In the genomic region with DNA sequence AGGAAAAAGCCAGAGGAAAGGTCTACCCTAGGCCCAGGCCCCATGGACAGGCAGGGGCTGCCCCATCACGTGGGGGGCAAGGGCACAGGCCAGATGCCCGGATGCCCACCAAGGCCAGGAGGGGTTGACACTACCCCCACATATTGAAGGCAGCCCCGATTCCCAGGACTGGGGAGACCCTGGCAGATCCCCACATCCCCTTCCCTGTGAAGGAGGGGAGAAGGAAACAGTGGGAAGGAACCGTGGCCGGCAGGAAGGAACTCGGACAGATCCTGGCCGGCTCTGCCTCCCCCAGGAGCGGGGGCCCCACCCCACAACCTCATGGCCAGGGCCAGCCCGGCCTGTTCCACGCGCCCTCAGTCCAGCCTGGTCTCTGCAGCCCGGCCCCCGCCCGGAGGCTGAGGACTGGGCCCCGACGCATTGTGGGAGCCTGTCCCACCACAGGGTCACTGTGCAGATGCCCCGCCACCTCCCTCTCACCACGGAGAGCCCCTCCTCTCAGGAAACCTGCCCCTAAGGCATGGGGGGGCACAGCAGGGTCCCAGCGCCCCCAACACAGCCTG, we compare ENCODE assay signal across 12 cellular contexts. TPM values are rescaled to one million over a fixed set of nuclear protein-coding genes. Genes with fewer than 3 reads are reported as not detected.
DNase-seq lines count a peak whose midpoint lies in the region; ATAC-seq, FAIRE-seq and TF ChIP-seq lines count a peak whose summit lies in the region.
"Had no signal": no experiment of that assay in that cellular context is flagged by ENCODE, and none has a peak within 500 bp of the region (broad histone marks: within the 10 kb centered on the region; RNA-seq: fewer than 3 reads in every experiment).

No MANE protein-coding gene starts in this region.

- H3K27ac ChIP-seq in K562 (ENCODE audit: extremely low read depth, low read depth, low read length) (no peak overlapping the region), heart left ventricle (peak overlapping the region; percentile 6 to 86 (median 67)), neuronal stem cell (replicated peaks; ENCODE audit: low read length) (no peak overlapping the region), uterus (peak overlapping the region; percentile 13 to 18)

- H3K79me1 ChIP-seq in neuronal stem cell (ENCODE audit: low read depth, low read length), result peaks cover 2% of the 10 kb centered on the region

- H3K14ac ChIP-seq in neuronal stem cell (ENCODE audit: low read length), result peak overlapping the region; percentile 38

- ATAC-seq in K562 (peak; percentile 34), heart left ventricle (peak; percentile 35 to 74 (median 48)), HG03108 (IDR thresholded peaks at IDR 0.05; ENCODE audit: unreplicated experiment) (no peak)

- no peak for FAIRE-seq in K562 (lab: Jason Lieb, UNC)
- FAIRE-seq: RCC 7860 had no signal

- H3K9me1 ChIP-seq in K562 (ENCODE audit: control insufficient read depth, insufficient read depth, low read length), result no peaks in the 10 kb centered on the region

- H3K18ac ChIP-seq in neuronal stem cell (ENCODE audit: low read length), result no peak overlapping the region

- H4K91ac ChIP-seq in neuronal stem cell (ENCODE audit: low read depth, low read length, poor library complexity), result no peak overlapping the region

- intact Hi-C loops in K562 (cut with micrococcal nuclease), result no loop called here
- intact Hi-C loops in heart left ventricle (cut with DNase I), result loop anchor here in 1 of 10 donors (10.0 kb wide), 1 partner anchor 264 kb away; no protein-coding TSS in a partner anchor
- intact Hi-C loops in uterus (cut with DNase I; ENCODE audit: low total_unique reads), result no loop called here

- H3K23ac ChIP-seq in neuronal stem cell (ENCODE audit: low read depth, low read length, poor library complexity), result no peak overlapping the region

- H3K27me3 ChIP-seq in K562 (ENCODE audit: control insufficient read depth in 2 of 2, insufficient read depth in 2 of 2, low read length in 2 of 2), result peaks cover 0 to 9% of the 10 kb centered on the region in 2 experiments; a peak in 1 of 5 replicates
- no peaks in the 10 kb centered on the region for H3K27me3 ChIP-seq in heart left ventricle
- H3K27me3 ChIP-seq in neuronal stem cell (ENCODE audit: control insufficient read depth in 3 of 3, insufficient read depth in 3 of 3, low read depth in 1 of 3, low read length in 3 of 3), result no peaks in the 10 kb centered on the region
- no peaks in the 10 kb centered on the region for H3K27me3 ChIP-seq in uterus

- H3K4ac ChIP-seq in neuronal stem cell (ENCODE audit: low read length), result peak overlapping the region; percentile 10

- H3K4me1 ChIP-seq in K562 (replicated peaks in 1 of 2; ENCODE audit: control insufficient read depth in 2 of 2, insufficient read depth in 2 of 2, low read length in 2 of 2) (peaks cover 0 to 57% of the 10 kb centered on the region in 2 experiments; a peak in 2 of 5 replicates), heart left ventricle (peaks cover 0 to 49% (median 15%) of the 10 kb centered on the region in 12 donors), neuronal stem cell (ENCODE audit: control insufficient read depth in 2 of 2, insufficient read depth in 1 of 2, low read depth in 1 of 2, low read length in 2 of 2) (no peaks in the 10 kb centered on the region), uterus (no peaks in the 10 kb centered on the region)

- no peak for TF ChIP-seq POLR2A in K562 (conservative IDR thresholded peaks at IDR 0.05)
- TF ChIP-seq POLR2A in heart left ventricle (IDR thresholded peaks at IDR 0.05), result no peak
- TF ChIP-seq POLR2A in uterus (IDR thresholded peaks at IDR 0.05), result no peak

- H2BK120ac ChIP-seq in neuronal stem cell (ENCODE audit: low read depth, low read length), result no peak overlapping the region

- POLR2A ChIA-PET in K562 (lab: Yijun Ruan, JAX), result interaction anchor here (1.4 kb wide), 1 partner anchor 8 kb away, joined by 3 read pairs; no protein-coding TSS in a partner anchor

- no peak overlapping the region for H2AFZ ChIP-seq in K562 (ENCODE audit: low read depth, low read length)
- no peak overlapping the region for H2AFZ ChIP-seq in neuronal stem cell (ENCODE audit: low read length)

- H3K4me3 ChIP-seq in K562, result no peak overlapping the region
- H3K4me3 ChIP-seq in heart left ventricle, result peak overlapping the region in 2 of 12 donors; percentile 8
- no peak overlapping the region for H3K4me3 ChIP-seq in neuronal stem cell (ENCODE audit: low read length in 2 of 2)
- no peak overlapping the region for H3K4me3 ChIP-seq in uterus

- TF ChIP-seq RAD21 in K562 (CRISPR knock-in tag; conservative IDR thresholded peaks at IDR 0.05 in 1 of 2, IDR thresholded peaks at IDR 0.05 in 1 of 2), result no peak

- 46% methylated on average over 11 of the region's 19 CpGs for WGBS in K562 (ENCODE audit: insufficient coverage, low coverage, missing lambda C conversion rate)
- 48 to 64% (median 61%) methylated on average over 16 to 19 of the region's 19 CpGs for WGBS in heart left ventricle, 4 donors
- no CpG with 5 or more reads among the region's 19 CpGs for WGBS in neuronal stem cell (ENCODE audit: extremely low coverage in 2 of 2, insufficient read length in 2 of 2, insufficient replicate concordance in 1 of 2), 2 donors

- H3K9me3 ChIP-seq in K562 (replicated peaks; ENCODE audit: control insufficient read depth, insufficient read depth, low read depth, low read length) (no peaks in the 10 kb centered on the region), heart left ventricle (no peaks in the 10 kb centered on the region), neuronal stem cell (replicated peaks in 1 of 2; ENCODE audit: control insufficient read depth in 2 of 2, insufficient read depth in 1 of 2, low read depth in 1 of 2, low read length in 2 of 2) (no peaks in the 10 kb centered on the region), uterus (no peaks in the 10 kb centered on the region)

- TF ChIP-seq CTCF in K562 (IDR thresholded peaks at IDR 0.05 in 2 of 3, conservative IDR thresholded peaks at IDR 0.05 in 1 of 3; ENCODE audit: insufficient read depth in 2 of 3, low read depth in 1 of 3, low read length in 3 of 3) (no peak), heart left ventricle (IDR thresholded peaks at IDR 0.05) (no peak), uterus (IDR thresholded peaks at IDR 0.05) (no peak)

- H3K9ac ChIP-seq in K562 (ENCODE audit: insufficient read depth in 1 of 2, low read depth in 2 of 2, low read length in 2 of 2) (no peak overlapping the region; a peak in 1 of 4 replicates), neuronal stem cell (ENCODE audit: low read depth, low read length, poor library complexity) (no peak overlapping the region)

- no peak for TF ChIP-seq EP300 in K562 (IDR thresholded peaks at IDR 0.05; ENCODE audit: low read length)

- H3K79me2 ChIP-seq in K562 (ENCODE audit: control insufficient read depth, insufficient read depth, low read length), result no peaks in the 10 kb centered on the region

- no peak overlapping the region for H3K4me2 ChIP-seq in K562 (ENCODE audit: insufficient read depth, low read length)
- no peak overlapping the region for H3K4me2 ChIP-seq in neuronal stem cell (ENCODE audit: insufficient read depth, low read length, poor library complexity, severe bottlenecking)

- no peaks in the 10 kb centered on the region for H4K20me1 ChIP-seq in K562 (replicated peaks; ENCODE audit: control insufficient read depth, insufficient read depth, low read length)

- CTCF ChIA-PET in K562 (lab: Yijun Ruan, JAX; ENCODE audit: low intra/inter-chr PET ratio), result no interaction called here

- peak overlapping the region; percentile 66 for H2BK5ac ChIP-seq in neuronal stem cell (ENCODE audit: low read length)

- H4K8ac ChIP-seq in neuronal stem cell (ENCODE audit: low read depth, low read length), result no peak overlapping the region

- in situ Hi-C loops in K562 (cut with MboI), result no loop called here

- H2BK12ac ChIP-seq in neuronal stem cell (ENCODE audit: low read length), result no peak overlapping the region

- no TSS peak for BruUV-seq in K562 (replicated peaks; lab: Mats Ljungman, UMichigan)

- DNase-seq in K562 (ENCODE audit: extremely low read depth in 1 of 4, low spot score in 3 of 4) (no peak), heart left ventricle (peak in 2 of 5 donors; percentile 37 to 57), neuronal stem cell (ENCODE audit: low spot score) (no peak), uterus (no peak), DMS79 treated with DMSO at 0.1 percent for 48 hours (lab: John Stamatoyannopoulos, UW) (no peak), NCI-H524 (lab: John Stamatoyannopoulos, UW) (no peak)
- DNase-seq: HCEC 1CT, Kasumi-1, NCI-H2029, NCI-H510A had no signal

- peak overlapping the region; percentile 63 for H2AK5ac ChIP-seq in neuronal stem cell (ENCODE audit: low read depth, low read length)

- H3K36me3 ChIP-seq in K562 (ENCODE audit: control insufficient read depth, insufficient read depth, low read length) (no peaks in the 10 kb centered on the region), heart left ventricle (peaks cover 0 to 4% (median 0%) of the 10 kb centered on the region in 9 donors), neuronal stem cell (replicated peaks in 1 of 2; ENCODE audit: control insufficient read depth in 2 of 2, insufficient read depth in 2 of 2, low read length in 2 of 2) (no peaks in the 10 kb centered on the region), uterus (no peaks in the 10 kb centered on the region)

- no peak overlapping the region for H2BK15ac ChIP-seq in neuronal stem cell (ENCODE audit: low read length)

RNA-seq across cellular contexts. Expression of a gene that starts 41.3 kb away (rescaled TPM):
- total RNA-seq in K562 (2011; cell fraction: chromatin; rRNA removed; ENCODE audit: low replicate concordance), result 2.8 and 9.8 TPM in 2 replicates
- total RNA-seq in K562 (2011; cell fraction: nucleolus; rRNA removed), result 1.0 and 1.3 TPM in 2 replicates
- 2.3 and 2.8 TPM in 2 replicates for total RNA-seq in K562 (2011; cell fraction: nucleoplasm; rRNA removed)
- total RNA-seq in K562 (2014; rRNA removed), result 0.12 TPM in 1 of 2 replicates, not detected in the other
- total RNA-seq in K562 (2014; rRNA removed; fragmentation: Illumina TruSeq; extraction: Trizol), result 0.26 and 0.33 TPM in 2 replicates
- total RNA-seq in K562 (2015; rRNA removed; fragmentation: Illumina TruSeq; extraction: Trizol), result 0.23 and 0.29 TPM in 2 replicates
- total RNA-seq in K562 (2021), result 0.16 and 0.25 TPM in 2 replicates
- 0.01 and 0.04 TPM in 2 replicates for polyA plus RNA-seq in K562 (2011; rRNA removed)
- not detected in 2 replicates for polyA plus RNA-seq in K562 (2011; cell fraction: cytosol; rRNA removed)
- polyA plus RNA-seq in K562 (2011; cell fraction: nucleus; rRNA removed), result 0.16 and 0.20 TPM in 2 replicates
- 0.03 TPM in 1 of 2 replicates, not detected in the other for polyA plus RNA-seq in K562 (2012)
- not detected in 2 replicates for polyA plus RNA-seq in K562 (2014; fragmentation: Illumina TruSeq; extraction: Trizol)
- polyA plus RNA-seq in K562 (2014; fragmentation: Nextera tagmentation; extraction: Ambion mirVana), result not detected
- 0.05 TPM in 1 of 2 replicates, not detected in the other for polyA plus RNA-seq in K562 (2014; rRNA removed)
- polyA minus RNA-seq in K562 (2011; rRNA and poly(A)+ RNA removed), result 0.81 and 0.99 TPM in 2 replicates
- not detected in 2 replicates for polyA minus RNA-seq in K562 (2011; cell fraction: cytosol; rRNA and poly(A)+ RNA removed)
- 0.94 and 1.6 TPM in 2 replicates for polyA minus RNA-seq in K562 (2011; cell fraction: nucleus; rRNA and poly(A)+ RNA removed)
- under 1 TPM in 4 of 9 donors, not detected in 5; 0.05 to 0.38 (median 0.09) TPM for total RNA-seq in heart left ventricle
- polyA plus RNA-seq in heart left ventricle, result under 1 TPM; 0.03 to 0.11 TPM
- polyA plus RNA-seq in neuronal stem cell (2013, experiment 1 of 2), result not detected
- polyA plus RNA-seq in neuronal stem cell (2013, experiment 2 of 2), result 0.01 TPM
- total RNA-seq in uterus, result 1 to 10 TPM in 1 of 4 donors, under 1 TPM in 2, not detected in 1; 0.24 to 1.6 (median 0.29) TPM

RNA-seq across cellular contexts. Expression of a gene that starts 45.1 kb away (rescaled TPM):
- total RNA-seq in K562 (2011; cell fraction: chromatin; rRNA removed; ENCODE audit: low replicate concordance), result 41.6 and 134 TPM in 2 replicates
- total RNA-seq in K562 (2011; cell fraction: nucleolus; rRNA removed), result 104 and 127 TPM in 2 replicates
- total RNA-seq in K562 (2011; cell fraction: nucleoplasm; rRNA removed), result 53.1 and 59.0 TPM in 2 replicates
- 19.8 and 23.1 TPM in 2 replicates for total RNA-seq in K562 (2014; rRNA removed)
- total RNA-seq in K562 (2014; rRNA removed; fragmentation: Illumina TruSeq; extraction: Trizol), result 2.7 and 3.3 TPM in 2 replicates
- total RNA-seq in K562 (2015; rRNA removed; fragmentation: Illumina TruSeq; extraction: Trizol), result 11.1 and 12.6 TPM in 2 replicates
- total RNA-seq in K562 (2021), result 25.6 and 31.1 TPM in 2 replicates
- polyA plus RNA-seq in K562 (2011; rRNA removed), result 6.4 and 13.9 TPM in 2 replicates
- polyA plus RNA-seq in K562 (2011; cell fraction: cytosol; rRNA removed), result 8.3 and 24.8 TPM in 2 replicates
- 60.3 and 105 TPM in 2 replicates for polyA plus RNA-seq in K562 (2011; cell fraction: nucleus; rRNA removed)
- polyA plus RNA-seq in K562 (2012), result 21.4 and 42.0 TPM in 2 replicates
- 4.1 and 9.6 TPM in 2 replicates for polyA plus RNA-seq in K562 (2014; fragmentation: Illumina TruSeq; extraction: Trizol)
- polyA plus RNA-seq in K562 (2014; fragmentation: Nextera tagmentation; extraction: Ambion mirVana), result under 1 TPM; 0.06 to 0.98 TPM
- 22.1 and 26.3 TPM in 2 replicates for polyA plus RNA-seq in K562 (2014; rRNA removed)
- polyA minus RNA-seq in K562 (2011; rRNA and poly(A)+ RNA removed), result 2.1 and 3.0 TPM in 2 replicates
- 8.8 and 9.3 TPM in 2 replicates for polyA minus RNA-seq in K562 (2011; cell fraction: cytosol; rRNA and poly(A)+ RNA removed)
- 28.7 and 31.2 TPM in 2 replicates for polyA minus RNA-seq in K562 (2011; cell fraction: nucleus; rRNA and poly(A)+ RNA removed)
- 10 to 100 TPM in 7 of 9 donors, 1 to 10 TPM in 2; 8.4 to 31.9 (median 12.0) TPM for total RNA-seq in heart left ventricle
- 10 to 100 TPM; 14.9 to 17.3 TPM for polyA plus RNA-seq in heart left ventricle
- 6.0 TPM for polyA plus RNA-seq in neuronal stem cell (2013, experiment 1 of 2)
- polyA plus RNA-seq in neuronal stem cell (2013, experiment 2 of 2), result 6.1 TPM
- total RNA-seq in uterus, result 10 to 100 TPM; 12.9 to 40.2 (median 14.6) TPM

Comparison
In these comparisons a context has a peak if more than half of its experiments do, and no peak if none do; other contexts are left out.
1. H3K27ac ChIP-seq: peak in heart left ventricle (12 of 12) and uterus (2 of 2); none in K562 (single experiment) and neuronal stem cell (single experiment).